In genomic region chr4:74481891-74482609, GRCh38 we compare ENCODE assay signal across 25 cellular contexts. TPM values are rescaled to one million over a fixed set of nuclear protein-coding genes. Genes with fewer than 3 reads are reported as not detected.
DNase-seq lines count a peak whose midpoint lies in the region; ATAC-seq, FAIRE-seq and TF ChIP-seq lines count a peak whose summit lies in the region.
"Had no signal": no experiment of that assay in that cellular context is flagged by ENCODE, and none has a peak within 500 bp of the region (broad histone marks: within the 10 kb centered on the region; RNA-seq: fewer than 3 reads in every experiment).

No MANE protein-coding gene starts in this region.

- H2BK15ac ChIP-seq in H1 (ENCODE audit: low read length) = no peak overlapping the region

- H3K9me3 ChIP-seq in HepG2 (ENCODE audit: low read length) (no peaks in the 10 kb centered on the region), right lobe of liver (no peaks in the 10 kb centered on the region), H1 (ENCODE audit: insufficient read depth in 2 of 2, low read depth in 1 of 2, low read length in 1 of 2) (no peaks in the 10 kb centered on the region), Caco-2 (no peaks in the 10 kb centered on the region)
- H3K9me3 ChIP-seq: A549; BLaER1 treated with 17β-estradiol and CSF1 and Interleukin-3, amounts not matched to agents 10 nM and 100 nM had no signal

- H3K27me3 ChIP-seq in HepG2 (ENCODE audit: control insufficient read depth in 1 of 2, insufficient read depth in 2 of 2, low read length in 2 of 2) (no peaks in the 10 kb centered on the region), right lobe of liver (no peaks in the 10 kb centered on the region), H1 (replicated peaks in 1 of 4; ENCODE audit: control insufficient read depth in 3 of 4, extremely low read depth in 1 of 4, insufficient read depth in 3 of 4, low read length in 3 of 4) (no peaks in the 10 kb centered on the region), Caco-2 (replicated peaks; ENCODE audit: control insufficient read depth, insufficient read depth, low read length) (no peaks in the 10 kb centered on the region)
- H3K27me3 ChIP-seq: BLaER1 treated with 17β-estradiol and CSF1 and Interleukin-3, amounts not matched to agents 10 nM and 100 nM had no signal

- H3K9me3 Mint-ChIP-seq in Caco-2 (ENCODE audit: unreplicated experiment) = no peaks in the 10 kb centered on the region
- H3K9me3 Mint-ChIP-seq: CD4-positive, alpha-beta T cell; CD8-positive, alpha-beta T cell had no signal

- H4K20me1 ChIP-seq in HepG2 (ENCODE audit: insufficient read depth, low read length) (no peaks in the 10 kb centered on the region), H1 (replicated peaks in 1 of 2; ENCODE audit: control insufficient read depth in 1 of 2, insufficient read depth in 2 of 2, low read length in 2 of 2) (no peaks in the 10 kb centered on the region)
- H4K20me1 ChIP-seq: BLaER1 treated with 17β-estradiol and CSF1 and Interleukin-3, amounts not matched to agents 10 nM and 100 nM had no signal

- H3K4me3 ChIP-seq in HepG2 (replicated peaks in 1 of 3; ENCODE audit: insufficient read depth in 1 of 3, low read depth in 2 of 3, low read length in 3 of 3) = no peak overlapping the region
- H3K4me3 ChIP-seq in right lobe of liver = no peak overlapping the region
- no peak overlapping the region for H3K4me3 ChIP-seq in H1 (ENCODE audit: extremely low read depth in 1 of 4, insufficient read depth in 2 of 4, low read depth in 3 of 4, low read length in 4 of 4)
- no peak overlapping the region for H3K4me3 ChIP-seq in Caco-2 (ENCODE audit: low read depth, low read length)
- H3K4me3 ChIP-seq: A549; BLaER1 treated with 17β-estradiol and CSF1 and Interleukin-3, amounts not matched to agents 10 nM and 100 nM; GM12878 had no signal

- no peak for FAIRE-seq in HepG2 (lab: Jason Lieb, UNC)
- no peak for FAIRE-seq in H1 (lab: Jason Lieb, UNC)
- FAIRE-seq: A549, GM12878, GM12892, GM19239 had no signal

- H4K5ac ChIP-seq in H1 (ENCODE audit: insufficient read length, low read depth, low read length) = no peak overlapping the region

- no peak overlapping the region for H2BK5ac ChIP-seq in H1 (ENCODE audit: low read depth, low read length)

- 87% methylated on average over 3 of the region's 3 CpGs for whole genome bisulfite sequencing in HepG2 (ENCODE audit: low lambda C conversion rate)
- 67% methylated on average over 3 of the region's 3 CpGs for WGBS in right lobe of liver (ENCODE audit: insufficient coverage, low coverage, low lambda C conversion rate, missing lambda C conversion rate)
- whole genome bisulfite sequencing in H1 (ENCODE audit: extremely low coverage in 1 of 2, insufficient coverage in 1 of 2, insufficient read length in 1 of 2, insufficient replicate concordance in 2 of 2, low coverage in 1 of 2, low lambda C conversion rate in 2 of 2, missing lambda C conversion rate in 1 of 2), 2 experiments = 91% methylated on average over 3 of the region's 3 CpGs; no CpG with 5 or more reads in 1 of the 2 experiments

- no peak overlapping the region for H2AK5ac ChIP-seq in H1 (ENCODE audit: low read depth, low read length)

- TF ChIP-seq CTCF in HepG2 (CRISPR knock-in tag; IDR thresholded peaks at IDR 0.05) = no peak
- TF ChIP-seq CTCF in right lobe of liver (IDR thresholded peaks at IDR 0.05) = no peak
- no peak for TF ChIP-seq CTCF in H1 (IDR thresholded peaks at IDR 0.05; ENCODE audit: control extremely low read depth in 1 of 3, insufficient read depth in 1 of 3, low read depth in 1 of 3, low read length in 3 of 3)
- TF ChIP-seq CTCF in Caco-2 (IDR thresholded peaks at IDR 0.05; ENCODE audit: insufficient read depth in 1 of 2, low read depth in 1 of 2, low read length in 1 of 2, severe bottlenecking in 1 of 2, unreplicated experiment in 1 of 2) = no peak

- no peak overlapping the region for H2BK12ac ChIP-seq in H1 (ENCODE audit: low read depth, low read length)

- H3K18ac ChIP-seq in H1 (ENCODE audit: extremely low read depth, low read length) = no peak overlapping the region

- DNase-seq in HepG2 (ENCODE audit: low spot score) = no peak
- DNase-seq in right lobe of liver = no peak
- no peak for DNase-seq in H1 (ENCODE audit: low read depth in 1 of 2, low spot score in 2 of 2)
- no peak for DNase-seq in Caco-2
- DNase-seq: AML-193; CD4-positive, alpha-beta T cell; CD8-positive, alpha-beta T cell; DMS 273 treated with DMSO at 0.1 percent for 48 hours; DMS153; DMS53; DMS79; DND-41; EL; GDM1 had no signal

- no peaks in the 10 kb centered on the region for H3K36me3 ChIP-seq in HepG2 (replicated peaks in 1 of 2; ENCODE audit: control insufficient read depth in 1 of 2, insufficient read depth in 2 of 2, low read length in 2 of 2)
- no peaks in the 10 kb centered on the region for H3K36me3 ChIP-seq in right lobe of liver
- H3K36me3 ChIP-seq in H1 (ENCODE audit: control insufficient read depth in 2 of 4, insufficient read depth in 4 of 4, low read length in 3 of 4) = no peaks in the 10 kb centered on the region
- no peaks in the 10 kb centered on the region; the same call in 1 of the 2 replicates for H3K36me3 ChIP-seq in Caco-2 (ENCODE audit: control insufficient read depth, insufficient read depth, low read length)
- H3K36me3 ChIP-seq: BLaER1 treated with 17β-estradiol and CSF1 and Interleukin-3, amounts not matched to agents 10 nM and 100 nM had no signal

- peaks cover 48% of the 10 kb centered on the region for H3K4me1 Mint-ChIP-seq in Caco-2 (ENCODE audit: low read depth, unreplicated experiment)

- H3K27ac ChIP-seq in HepG2 (ENCODE audit: extremely low read length, insufficient read depth, low read length) = no peak overlapping the region
- no peak overlapping the region for H3K27ac ChIP-seq in right lobe of liver
- no peak overlapping the region for H3K27ac ChIP-seq in H1 (ENCODE audit: low read depth, low read length)
- H3K27ac ChIP-seq: 22Rv1; A549; BLaER1 treated with 17β-estradiol and CSF1 and Interleukin-3, amounts not matched to agents 10 nM and 100 nM; C4-2B had no signal

- no peak overlapping the region for H3K56ac ChIP-seq in H1 (replicated peaks; ENCODE audit: insufficient read length, low read depth, low read length)

- ATAC-seq in HepG2 (no peak), right lobe of liver (no peak), GM18498 (IDR thresholded peaks at IDR 0.05; ENCODE audit: unreplicated experiment) (no peak)
- ATAC-seq: A549; CD8-positive, alpha-beta T cell; GM12878 had no signal

- intact Hi-C loops in HepG2 (cut with micrococcal nuclease; ENCODE audit: unreplicated experiment) = no loop called here
- intact Hi-C loops in right lobe of liver (cut with DNase I) = no loop called here
- intact Hi-C loops in Caco-2 (cut with micrococcal nuclease; ENCODE audit: unreplicated experiment) = no loop called here

- H2BK120ac ChIP-seq in H1 (replicated peaks; ENCODE audit: low read depth, low read length) = no peak overlapping the region

- H3K27ac Mint-ChIP-seq in Caco-2 (ENCODE audit: unreplicated experiment) = no peak overlapping the region
- H3K27ac Mint-ChIP-seq: B cell; CD4-positive, alpha-beta T cell; CD8-positive, alpha-beta T cell had no signal

- H4K91ac ChIP-seq in H1 (replicated peaks; ENCODE audit: insufficient read length, low read length) = no peak overlapping the region

- H3K4me2 ChIP-seq in HepG2 (ENCODE audit: low read depth, low read length) (no peak overlapping the region), H1 (ENCODE audit: insufficient read depth in 1 of 2, low read depth in 2 of 2, low read length in 2 of 2) (no peak overlapping the region)
- H3K4me2 ChIP-seq: A549; BLaER1 treated with 17β-estradiol and CSF1 and Interleukin-3, amounts not matched to agents 10 nM and 100 nM had no signal

- no peak overlapping the region for H2BK20ac ChIP-seq in H1 (ENCODE audit: low read length)

- H3K4ac ChIP-seq in H1 (replicated peaks; ENCODE audit: insufficient read length, low read depth, low read length) = no peak overlapping the region

- H4K8ac ChIP-seq in H1 (ENCODE audit: extremely low read depth, insufficient read depth, low read length) = no peak overlapping the region

- CTCF ChIA-PET in HepG2 (lab: Yijun Ruan, JAX; ENCODE audit: low intra/inter-chr PET ratio, low total read pairs) = no interaction called here
- CTCF ChIA-PET in H1 (lab: Charles Lee; ENCODE audit: partially characterized antibody) = interaction anchor here (0.7 to 1.1 kb wide), 3 partner anchors 105 to 183 kb away, joined by 3 to 6 read pairs (median 5); no protein-coding TSS in a partner anchor
- CTCF ChIA-PET in Caco-2 (lab: Charles Lee) = no interaction called here

- H3K9ac ChIP-seq in HepG2 (ENCODE audit: insufficient read depth, low read depth, low read length) = no peak overlapping the region
- no peak overlapping the region for H3K9ac ChIP-seq in H1 (replicated peaks in 1 of 4; ENCODE audit: extremely low read depth in 1 of 4, low read depth in 3 of 4, low read length in 3 of 4)
- H3K9ac ChIP-seq: BLaER1 treated with 17β-estradiol and CSF1 and Interleukin-3, amounts not matched to agents 10 nM and 100 nM had no signal

- no peak overlapping the region for H3K23ac ChIP-seq in H1 (ENCODE audit: insufficient read length)

- no peak overlapping the region for H2AFZ ChIP-seq in HepG2 (ENCODE audit: low read length)
- H2AFZ ChIP-seq in H1 (ENCODE audit: low read length) = no peak overlapping the region

- TF ChIP-seq EP300 in HepG2 (IDR thresholded peaks at IDR 0.05; ENCODE audit: low read depth in 2 of 2, low read length in 2 of 2) (no peak), HepG2 (CRISPR knock-in tag; IDR thresholded peaks at IDR 0.05; ENCODE audit: borderline replicate concordance) (no peak), H1 (IDR thresholded peaks at IDR 0.05; ENCODE audit: borderline replicate concordance in 1 of 2, low read depth in 2 of 2, low read length in 2 of 2) (no peak)

- TF ChIP-seq RAD21 in HepG2 (CRISPR knock-in tag; IDR thresholded peaks at IDR 0.05) = no peak
- no peak for TF ChIP-seq RAD21 in H1 (IDR thresholded peaks at IDR 0.05 in 1 of 2, conservative IDR thresholded peaks at IDR 0.05 in 1 of 2; ENCODE audit: low read depth in 2 of 2, low read length in 2 of 2)

- BruUV-seq in HepG2 (replicated peaks; lab: Mats Ljungman, UMichigan) = no TSS peak
- no TSS peak for BruUV-seq in Caco-2 (replicated peaks; lab: Mats Ljungman, UMichigan)

- TF ChIP-seq POLR2A in HepG2 (IDR thresholded peaks at IDR 0.05; ENCODE audit: insufficient read depth in 1 of 2, low read depth in 2 of 2, low read length in 2 of 2) = no peak
- no peak for TF ChIP-seq POLR2A in right lobe of liver (IDR thresholded peaks at IDR 0.05)
- no peak for TF ChIP-seq POLR2A in H1 (IDR thresholded peaks at IDR 0.05; ENCODE audit: control extremely low read depth in 1 of 2, low read depth in 2 of 2, low read length in 2 of 2)

- no peaks in the 10 kb centered on the region for H3K79me1 ChIP-seq in H1 (ENCODE audit: low read depth, low read length)

- H3K14ac ChIP-seq in H1 (ENCODE audit: insufficient read length) = no peak overlapping the region

- H3K79me2 ChIP-seq in HepG2 (ENCODE audit: insufficient read depth, low read length) = no peaks in the 10 kb centered on the region
- H3K79me2 ChIP-seq in H1 (ENCODE audit: control insufficient read depth in 1 of 2, insufficient read depth in 2 of 2, low read length in 2 of 2) = no peaks in the 10 kb centered on the region

- H3K23me2 ChIP-seq in H1 (ENCODE audit: low read depth, low read length) = no peaks in the 10 kb centered on the region

- H3K4me3 Mint-ChIP-seq in Caco-2 (ENCODE audit: unreplicated experiment) = no peak overlapping the region
- H3K4me3 Mint-ChIP-seq: B cell; CD4-positive, alpha-beta T cell; CD8-positive, alpha-beta T cell had no signal

- H3K27me3 Mint-ChIP-seq in Caco-2 (ENCODE audit: insufficient read depth, unreplicated experiment) = no peaks in the 10 kb centered on the region

- H3K36me3 Mint-ChIP-seq in Caco-2 (ENCODE audit: insufficient read depth, unreplicated experiment) = no peaks in the 10 kb centered on the region
- H3K36me3 Mint-ChIP-seq: CD8-positive, alpha-beta T cell had no signal

- POLR2A ChIA-PET in HepG2 (lab: Yijun Ruan, JAX) (no interaction called here), H1 (lab: Charles Lee; ENCODE audit: partially characterized antibody) (no interaction called here), Caco-2 (lab: Charles Lee) (no interaction called here)

- in situ Hi-C loops in HepG2 (cut with HindIII; ENCODE audit: extremely low pct_ligation_motif_present, low pct_unique_long_range_greater_than_20kb) = no loop called here

- H3K4me1 ChIP-seq in HepG2 (ENCODE audit: insufficient read depth, low read length) = peaks cover 18% of the 10 kb centered on the region
- H3K4me1 ChIP-seq in right lobe of liver = no peaks in the 10 kb centered on the region
- no peaks in the 10 kb centered on the region for H3K4me1 ChIP-seq in H1 (replicated peaks in 1 of 4; ENCODE audit: control insufficient read depth in 3 of 4, insufficient read depth in 4 of 4, low read length in 3 of 4)
- H3K4me1 ChIP-seq in Caco-2 = peaks cover 55% of the 10 kb centered on the region
- H3K4me1 ChIP-seq: A549; BLaER1 treated with 17β-estradiol and CSF1 and Interleukin-3, amounts not matched to agents 10 nM and 100 nM had no signal

RNA-seq across cellular contexts. Expression of gene AREG, which starts 37.1 kb away (rescaled TPM):
- total RNA-seq in HepG2 (2016; rRNA removed; fragmentation: Illumina TruSeq; extraction: Trizol) (2.3 and 6.2 TPM in 2 replicates), right lobe of liver (1 to 10 TPM in 1 of 6 experiments, under 1 TPM in 2, not detected in 3; 0.24 to 2.7 (median 0.39) TPM), Caco-2 (2022) (146 and 162 TPM in 2 replicates)
- total RNA-seq in HepG2 (2016; cell fraction: cytosol; rRNA removed; fragmentation: Illumina TruSeq; extraction: Trizol; ENCODE audit: low read depth) = 1.6 TPM in 2 replicates
- total RNA-seq in HepG2 (2016; cell fraction: insoluble cytoplasmic fraction; rRNA removed; fragmentation: Illumina TruSeq; extraction: Trizol) = 1.4 and 6.4 TPM in 2 replicates
- 2.2 and 2.6 TPM in 2 replicates for total RNA-seq in HepG2 (2016; cell fraction: membrane; rRNA removed; fragmentation: Illumina TruSeq; extraction: Trizol)
- 6.8 and 9.3 TPM in 2 replicates for total RNA-seq in HepG2 (2016; cell fraction: nucleus; rRNA removed; fragmentation: Illumina TruSeq; extraction: Trizol)
- polyA plus RNA-seq in HepG2 (2011; rRNA removed) (7.1 and 8.1 TPM in 2 replicates), H1 (2011; rRNA removed) (not detected in 2 replicates)
- polyA plus RNA-seq in HepG2 (2011; cell fraction: cytosol; rRNA removed) = 5.9 and 9.1 TPM in 2 replicates
- polyA plus RNA-seq in HepG2 (2011; cell fraction: nucleus; rRNA removed) = 3.2 and 6.0 TPM in 2 replicates
- polyA plus RNA-seq in HepG2 (2012) = 1.7 and 7.3 TPM in 2 replicates
- polyA plus RNA-seq in HepG2 (2016; cell fraction: cytosol; fragmentation: Illumina TruSeq; extraction: Trizol; ENCODE audit: low read depth) = 1.1 and 1.6 TPM in 2 replicates
- 2.9 and 3.1 TPM in 2 replicates for polyA plus RNA-seq in HepG2 (2016; cell fraction: insoluble cytoplasmic fraction; fragmentation: Illumina TruSeq; extraction: Trizol; ENCODE audit: low read depth)
- 1.4 and 1.6 TPM in 2 replicates for polyA plus RNA-seq in HepG2 (2016; cell fraction: membrane; fragmentation: Illumina TruSeq; extraction: Trizol; ENCODE audit: low read depth)
- 11.7 and 16.2 TPM in 2 replicates for polyA plus RNA-seq in HepG2 (2016; cell fraction: nucleus; fragmentation: Illumina TruSeq; extraction: Trizol; ENCODE audit: insufficient read depth, low read depth)
- 0.98 and 1.5 TPM in 2 replicates for polyA minus RNA-seq in HepG2 (2011; rRNA and poly(A)+ RNA removed; ENCODE audit: low replicate concordance)
- 2.3 and 4.8 TPM in 2 replicates for polyA minus RNA-seq in HepG2 (2011; cell fraction: cytosol; rRNA and poly(A)+ RNA removed)
- polyA minus RNA-seq in HepG2 (2011; cell fraction: nucleus; rRNA and poly(A)+ RNA removed) = 3.7 and 7.1 TPM in 2 replicates
- not detected in 2 replicates for total RNA-seq in H1 (2021; fragmentation: NEBNext Ultra II Directional; extraction: Animal tissue kit (Norgen Biotek cat#: 25700))
- polyA plus RNA-seq in H1 (2011; cell fraction: cytosol; rRNA removed) = not detected
- polyA plus RNA-seq in H1 (2011; cell fraction: nucleus; rRNA removed) = not detected
- not detected in 4 replicates for polyA plus RNA-seq in H1 (2012, experiment 1 of 2)
- polyA plus RNA-seq in H1 (2012, experiment 2 of 2) = not detected
- polyA plus RNA-seq in H1 (2013, experiment 1 of 2) = 0.51 TPM
- polyA plus RNA-seq in H1 (2013, experiment 2 of 2) = 0.52 TPM
- polyA minus RNA-seq in H1 (2011; rRNA and poly(A)+ RNA removed) = not detected in 2 replicates
- polyA minus RNA-seq in H1 (2011; cell fraction: cytosol; rRNA and poly(A)+ RNA removed) = not detected
- not detected for polyA minus RNA-seq in H1 (2011; cell fraction: nucleus; rRNA and poly(A)+ RNA removed)
- total RNA-seq: A172, G401, GM12878 had no signal

Comparison
In these comparisons a context has a peak if more than half of its experiments do, and no peak if none do; other contexts are left out.
1. RNA of gene AREG, which starts 37.1 kb away (total RNA-seq): 146 to 162 TPM in Caco-2; 1.4 to 9.3 TPM in HepG2, 0.24 to 2.7 TPM in right lobe of liver and not detected in H1; every median in the first group is over 10 times any median in the second.
2. Of the 41 proteins assayed by ChIP-seq in both HepG2 and H1: peak only in HepG2: none; only in H1: none; in both: CEBPB; in neither: 40.